In the genomic region with DNA sequence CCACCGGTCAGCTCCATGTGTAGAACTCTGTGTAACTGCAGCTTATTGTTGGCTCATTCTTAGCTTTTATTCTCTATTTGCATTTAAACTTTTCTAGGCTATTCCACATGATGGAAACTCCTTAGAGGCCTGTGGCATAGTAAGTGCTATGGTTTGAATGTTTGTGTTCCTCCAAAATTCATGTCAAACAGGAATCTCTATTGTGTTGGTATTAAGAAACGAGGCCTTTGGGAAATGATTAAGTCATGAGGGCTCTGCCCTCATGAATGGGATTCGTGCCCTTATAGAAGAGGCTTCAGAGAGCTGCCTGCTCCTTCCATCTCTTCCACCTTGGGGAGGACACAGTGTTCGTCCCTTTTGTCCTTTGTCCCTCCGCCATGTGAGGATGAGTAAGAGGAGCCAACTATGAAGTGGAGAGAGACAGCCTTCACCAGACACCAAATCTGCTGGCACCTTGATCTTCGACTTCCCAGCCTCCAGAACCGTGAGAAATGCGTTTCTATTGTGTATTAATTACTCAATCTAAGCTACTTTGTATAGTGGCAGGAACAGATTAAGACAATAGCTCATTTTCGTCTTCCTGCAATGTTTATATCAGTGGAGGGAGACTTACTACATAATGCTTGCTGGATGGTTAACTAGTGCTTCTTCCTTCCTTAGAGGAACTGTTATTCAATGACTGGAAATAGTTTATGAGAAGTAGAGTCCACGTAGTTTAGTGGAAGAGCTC, we compare ENCODE assay signal across 22 cellular contexts.
DNase-seq lines count a peak whose midpoint lies in the region; ATAC-seq, FAIRE-seq and TF ChIP-seq lines count a peak whose summit lies in the region.
"Had no signal": no experiment of that assay in that cellular context is flagged by ENCODE, and none has a peak within 500 bp of the region (broad histone marks: within the 10 kb centered on the region; RNA-seq: fewer than 3 reads in every experiment).

No MANE protein-coding gene starts in this region.

- H3K36me3 ChIP-seq in endothelial cell of umbilical vein (ENCODE audit: control insufficient read depth in 2 of 2, extremely low read depth in 1 of 2, insufficient read depth in 2 of 2, low read length in 2 of 2) (no peaks in the 10 kb centered on the region), left ventricle myocardium inferior (no peaks in the 10 kb centered on the region), breast epithelium (no peaks in the 10 kb centered on the region), lower lobe of right lung (no peaks in the 10 kb centered on the region)
- H3K36me3 ChIP-seq: BLaER1 had no signal

- H3K4me3 Mint-ChIP-seq in activated CD8-positive, alpha-beta T cell treated with anti-CD3 and anti-CD28 coated beads, Interleukin-2, amount 10 ng/mL, durations not matched to agents 7 days and 5 days = no peak overlapping the region
- no peak overlapping the region for H3K4me3 Mint-ChIP-seq in activated CD8-positive, alpha-beta T cell treated with anti-CD3 and anti-CD28 coated beads for 36 hours
- H3K4me3 Mint-ChIP-seq in memory B cell = no peak overlapping the region
- H3K4me3 Mint-ChIP-seq: CD14-positive monocyte; CD4-positive, alpha-beta memory T cell; HFFc6 had no signal

- peak overlapping the region; percentile 31 for H3K27ac Mint-ChIP-seq in activated CD8-positive, alpha-beta T cell treated with anti-CD3 and anti-CD28 coated beads, Interleukin-2, amount 10 ng/mL, durations not matched to agents 7 days and 5 days
- no peak overlapping the region for H3K27ac Mint-ChIP-seq in activated CD8-positive, alpha-beta T cell treated with anti-CD3 and anti-CD28 coated beads for 36 hours
- peak overlapping the region; percentile 41 for H3K27ac Mint-ChIP-seq in memory B cell
- H3K27ac Mint-ChIP-seq: HFFc6 had no signal

- DNase-seq in activated CD8-positive, alpha-beta T cell treated with anti-CD3 and anti-CD28 coated beads, Interleukin-2, amount 10 ng/mL, durations not matched to agents 7 days and 5 days = no peak
- DNase-seq in activated CD8-positive, alpha-beta T cell treated with anti-CD3 and anti-CD28 coated beads for 36 hours = no peak
- DNase-seq in endothelial cell of umbilical vein (ENCODE audit: low read depth, low spot score) (peak; percentile 51), left ventricle myocardium inferior (no peak), memory B cell (ENCODE audit: low spot score in 2 of 2) (no peak), breast epithelium (ENCODE audit: low spot score in 2 of 2) (no peak), lower lobe of right lung (no peak), erythroblast (lab: John Stamatoyannopoulos, UW) (no peak)
- DNase-seq: 8988T; CD4-positive, alpha-beta memory T cell; DMS153; DMS79; GDM1; GOT3; H7; HFFc6 had no signal

- CTCF ChIA-PET in activated CD8-positive, alpha-beta T cell treated with anti-CD3 and anti-CD28 coated beads, Interleukin-2, amount 10 ng/mL, durations not matched to agents 7 days and 5 days (lab: Charles Lee) = interaction anchor here (1.5 kb wide), 1 partner anchor 9 kb away, joined by 3 read pairs; no protein-coding TSS in a partner anchor
- CTCF ChIA-PET in activated CD8-positive, alpha-beta T cell treated with anti-CD3 and anti-CD28 coated beads for 36 hours (lab: Charles Lee) = interaction anchor here (0.8 kb wide), 1 partner anchor 14 kb away, joined by 3 read pairs; no protein-coding TSS in a partner anchor
- CTCF ChIA-PET in endothelial cell of umbilical vein (lab: Charles Lee) = interaction anchor here (0.5 to 2.1 kb wide), 2 partner anchors 151 to 1957 kb away, joined by 3 to 9 read pairs; no protein-coding TSS in a partner anchor

- peaks cover 3% of the 10 kb centered on the region for H3K4me1 ChIP-seq in endothelial cell of umbilical vein (ENCODE audit: control insufficient read depth, extremely low read depth, insufficient read depth, low read length)
- peaks cover 41% of the 10 kb centered on the region for H3K4me1 ChIP-seq in left ventricle myocardium inferior
- H3K4me1 ChIP-seq in breast epithelium = no peaks in the 10 kb centered on the region
- H3K4me1 ChIP-seq in lower lobe of right lung = no peaks in the 10 kb centered on the region

- no peaks in the 10 kb centered on the region for H3K79me2 ChIP-seq in endothelial cell of umbilical vein (ENCODE audit: control insufficient read depth, insufficient read depth, low read length)

- H3K9me3 Mint-ChIP-seq in activated CD8-positive, alpha-beta T cell treated with anti-CD3 and anti-CD28 coated beads, Interleukin-2, amount 10 ng/mL, durations not matched to agents 7 days and 5 days (ENCODE audit: insufficient read depth) = peaks cover 10% of the 10 kb centered on the region
- no peaks in the 10 kb centered on the region for H3K9me3 Mint-ChIP-seq in activated CD8-positive, alpha-beta T cell treated with anti-CD3 and anti-CD28 coated beads for 36 hours
- no peaks in the 10 kb centered on the region for H3K9me3 Mint-ChIP-seq in memory B cell
- H3K9me3 Mint-ChIP-seq: HFFc6 had no signal

- H3K4me1 Mint-ChIP-seq in activated CD8-positive, alpha-beta T cell treated with anti-CD3 and anti-CD28 coated beads, Interleukin-2, amount 10 ng/mL, durations not matched to agents 7 days and 5 days (ENCODE audit: low read depth) = peaks cover 40% of the 10 kb centered on the region
- peaks cover 43% of the 10 kb centered on the region for H3K4me1 Mint-ChIP-seq in activated CD8-positive, alpha-beta T cell treated with anti-CD3 and anti-CD28 coated beads for 36 hours (ENCODE audit: low read depth)
- peaks cover 29% of the 10 kb centered on the region for H3K4me1 Mint-ChIP-seq in memory B cell

- H3K27me3 Mint-ChIP-seq in activated CD8-positive, alpha-beta T cell treated with anti-CD3 and anti-CD28 coated beads, Interleukin-2, amount 10 ng/mL, durations not matched to agents 7 days and 5 days (ENCODE audit: low read depth) = no peaks in the 10 kb centered on the region
- no peaks in the 10 kb centered on the region for H3K27me3 Mint-ChIP-seq in activated CD8-positive, alpha-beta T cell treated with anti-CD3 and anti-CD28 coated beads for 36 hours
- H3K27me3 Mint-ChIP-seq in memory B cell = no peaks in the 10 kb centered on the region
- H3K27me3 Mint-ChIP-seq: CD4-positive, alpha-beta memory T cell had no signal

- no peaks in the 10 kb centered on the region for H3K9me1 ChIP-seq in endothelial cell of umbilical vein (replicated peaks; ENCODE audit: control insufficient read depth, extremely low read depth, insufficient read depth, low read length)

- H3K36me3 Mint-ChIP-seq in activated CD8-positive, alpha-beta T cell treated with anti-CD3 and anti-CD28 coated beads, Interleukin-2, amount 10 ng/mL, durations not matched to agents 7 days and 5 days (ENCODE audit: low read depth) = peaks cover 18% of the 10 kb centered on the region
- peaks cover 2% of the 10 kb centered on the region for H3K36me3 Mint-ChIP-seq in activated CD8-positive, alpha-beta T cell treated with anti-CD3 and anti-CD28 coated beads for 36 hours (ENCODE audit: low read depth)
- peaks cover 12% of the 10 kb centered on the region for H3K36me3 Mint-ChIP-seq in memory B cell

- FAIRE-seq in endothelial cell of umbilical vein (lab: Jason Lieb, UNC) = peak; percentile 42
- FAIRE-seq: GM12892, GM18507 had no signal

- H2AFZ ChIP-seq in endothelial cell of umbilical vein (ENCODE audit: low read depth, low read length) = no peak overlapping the region

- H3K9me3 ChIP-seq in endothelial cell of umbilical vein (replicated peaks; ENCODE audit: control insufficient read depth, insufficient read depth, low read length) = no peaks in the 10 kb centered on the region
- H3K9me3 ChIP-seq in left ventricle myocardium inferior (replicated peaks) = peaks cover 9% of the 10 kb centered on the region
- H3K9me3 ChIP-seq in breast epithelium = no peaks in the 10 kb centered on the region
- no peaks in the 10 kb centered on the region for H3K9me3 ChIP-seq in lower lobe of right lung
- H3K9me3 ChIP-seq: BLaER1 had no signal

- H3K27ac ChIP-seq in endothelial cell of umbilical vein (ENCODE audit: insufficient read depth, low read depth, low read length) = no peak overlapping the region
- peak overlapping the region; percentile 67 for H3K27ac ChIP-seq in left ventricle myocardium inferior (replicated peaks)
- no peak overlapping the region for H3K27ac ChIP-seq in breast epithelium
- no peak overlapping the region for H3K27ac ChIP-seq in lower lobe of right lung
- H3K27ac ChIP-seq: BLaER1, HL-60 had no signal

- ATAC-seq in activated CD8-positive, alpha-beta T cell treated with anti-CD3 and anti-CD28 coated beads, Interleukin-2, amount 10 ng/mL, durations not matched to agents 7 days and 5 days = no peak
- ATAC-seq in activated CD8-positive, alpha-beta T cell treated with anti-CD3 and anti-CD28 coated beads for 36 hours = no peak
- ATAC-seq in memory B cell (ENCODE audit: low read depth) (no peak), lower lobe of right lung (no peak)
- ATAC-seq: HCT116 had no signal

- H3K4me3 ChIP-seq in endothelial cell of umbilical vein (replicated peaks in 1 of 3; ENCODE audit: insufficient read depth in 1 of 3, low read depth in 1 of 3, low read length in 3 of 3) (no peak overlapping the region), left ventricle myocardium inferior (no peak overlapping the region), breast epithelium (no peak overlapping the region), lower lobe of right lung (no peak overlapping the region)
- H3K4me3 ChIP-seq: BLaER1 had no signal

- H3K9ac ChIP-seq in endothelial cell of umbilical vein (replicated peaks; ENCODE audit: extremely low read depth, insufficient read depth, low read length) = no peak overlapping the region
- H3K9ac ChIP-seq: BLaER1 had no signal

- dilution Hi-C loops in endothelial cell of umbilical vein (cut with MboI; ENCODE audit: extremely low pct_ligation_motif_present, low sequenced_read_pairs) = no loop called here

- H3K4me2 ChIP-seq in endothelial cell of umbilical vein (ENCODE audit: insufficient read depth, low read length) = no peak overlapping the region
- H3K4me2 ChIP-seq: BLaER1 had no signal

- POLR2A ChIA-PET in activated CD8-positive, alpha-beta T cell treated with anti-CD3 and anti-CD28 coated beads, Interleukin-2, amount 10 ng/mL, durations not matched to agents 7 days and 5 days (lab: Charles Lee) = no interaction called here
- POLR2A ChIA-PET in activated CD8-positive, alpha-beta T cell treated with anti-CD3 and anti-CD28 coated beads for 36 hours (lab: Charles Lee) = interaction anchor here (1.1 to 1.6 kb wide), 3 partner anchors 9 to 18 kb away, joined by 3 read pairs; no protein-coding TSS in a partner anchor
- POLR2A ChIA-PET in endothelial cell of umbilical vein (lab: Charles Lee) = no interaction called here

- no peaks in the 10 kb centered on the region for H4K20me1 ChIP-seq in endothelial cell of umbilical vein (replicated peaks; ENCODE audit: control insufficient read depth, extremely low read depth, insufficient read depth, low read length)
- H4K20me1 ChIP-seq: BLaER1 had no signal

- intact Hi-C loops in activated CD8-positive, alpha-beta T cell treated with anti-CD3 and anti-CD28 coated beads for 36 hours (cut with micrococcal nuclease) = no loop called here
- intact Hi-C loops in endothelial cell of umbilical vein (cut with micrococcal nuclease) = loop anchor here (10.0 kb wide), 1 partner anchor 922 kb away; no protein-coding TSS in a partner anchor
- intact Hi-C loops in left ventricle myocardium inferior (cut with micrococcal nuclease) = no loop called here
- intact Hi-C loops in breast epithelium (cut with DNase I; ENCODE audit: low total_unique reads) = no loop called here
- intact Hi-C loops in lower lobe of right lung (cut with DNase I) = no loop called here

- TF ChIP-seq POLR2A in endothelial cell of umbilical vein (IDR thresholded peaks at IDR 0.05; ENCODE audit: low read depth, low read length) (no peak), breast epithelium (IDR thresholded peaks at IDR 0.05) (no peak), erythroblast (IDR thresholded peaks at IDR 0.05; ENCODE audit: low read length) (no peak)

- no TSS peak for BruUV-seq in endothelial cell of umbilical vein (replicated peaks; lab: Mats Ljungman, UMichigan)

- H3K27me3 ChIP-seq in endothelial cell of umbilical vein (ENCODE audit: control insufficient read depth in 2 of 2, insufficient read depth in 2 of 2, low read length in 2 of 2) (no peaks in the 10 kb centered on the region), left ventricle myocardium inferior (ENCODE audit: low read depth) (no peaks in the 10 kb centered on the region), breast epithelium (no peaks in the 10 kb centered on the region), lower lobe of right lung (ENCODE audit: low read depth) (no peaks in the 10 kb centered on the region)
- H3K27me3 ChIP-seq: BLaER1 had no signal

- TF ChIP-seq CTCF in activated CD8-positive, alpha-beta T cell treated with anti-CD3 and anti-CD28 coated beads for 36 hours (IDR thresholded peaks at IDR 0.05) = no peak
- no peak for TF ChIP-seq CTCF in endothelial cell of umbilical vein (IDR thresholded peaks at IDR 0.05; ENCODE audit: extremely low read depth in 1 of 2, insufficient read depth in 1 of 2, low read depth in 1 of 2, low read length in 2 of 2)
- TF ChIP-seq CTCF in left ventricle myocardium inferior (IDR thresholded peaks at IDR 0.05; ENCODE audit: borderline replicate concordance) = no peak
- TF ChIP-seq CTCF in breast epithelium (IDR thresholded peaks at IDR 0.05) = no peak
- TF ChIP-seq CTCF in lower lobe of right lung (IDR thresholded peaks at IDR 0.05) = no peak
